In genomic region chr1:24858277-24858676, GRCh38 we compare ENCODE assay signal across 23 cellular contexts.
"Had no signal": no experiment of that assay in that cellular context is flagged by ENCODE, and none has a peak within 500 bp of the region (broad histone marks: within the 10 kb centered on the region; RNA-seq: fewer than 3 reads in every experiment).

No MANE protein-coding gene starts in this region.

- H3K9ac ChIP-seq: SK-N-SH had no signal

- H3K4me2 ChIP-seq: SK-N-SH had no signal

- H3K27me3 ChIP-seq: MG63 had no signal

- H3K36me3 ChIP-seq: MG63 had no signal

- H3K9me3 ChIP-seq: MG63, SK-N-SH had no signal

- DNase-seq: KG1, MG63, NCI-H1092, NCI-H1105 treated with DMSO at 0.1 percent for 48 hours, NCI-H1417 treated with DMSO at 0.1 percent for 48 hours, NCI-H146, NCI-H1694 treated with DMSO at 0.1 percent for 48 hours, NCI-H1930, NCI-H2081, NCI-H2107, NCI-H226, NCI-H446, NCI-H510A, NCI-H524 treated with DMSO at 0.1 percent for 48 hours, NCI-H69, NCI-H774, PC-3, SHP77, SK-N-SH had no signal

- H3K4me3 ChIP-seq: MG63 had no signal

- H3K27ac ChIP-seq: HL-60, RWPE1 had no signal

- FAIRE-seq: HTR-8/SVneo had no signal

- ATAC-seq: Panc1, PC-3 had no signal
